In genomic region chr12:50224026-50224692, GRCh38 we compare ENCODE assay signal across 9 cellular contexts. TPM values are rescaled to one million over a fixed set of nuclear protein-coding genes. Genes with fewer than 3 reads are reported as not detected.
DNase-seq lines count a peak whose midpoint lies in the region; ATAC-seq, FAIRE-seq and TF ChIP-seq lines count a peak whose summit lies in the region.
"Had no signal": no experiment of that assay in that cellular context is flagged by ENCODE, and none has a peak within 500 bp of the region (broad histone marks: within the 10 kb centered on the region; RNA-seq: fewer than 3 reads in every experiment).

No MANE protein-coding gene starts in this region.

- peak overlapping the region; percentile 26 for H3K27ac ChIP-seq in effector memory CD4-positive, alpha-beta T cell (ENCODE audit: insufficient read depth, low read length, poor library complexity, severe bottlenecking)
- H3K27ac ChIP-seq in heart left ventricle: no peak overlapping the region

- intact Hi-C loops in heart left ventricle (cut with DNase I) (loop anchor here in 5 of 10 donors (5.0 to 10.0 kb wide), 4 partner anchors 33 to 91 kb away; partner anchors contain the start of gene LIMA1 (in 4 of the 5)), posterior vena cava (cut with DNase I) (loop anchor here in 1 of 2 donors (10.0 kb wide), 2 partner anchors 61 to 91 kb away; partner anchors contain the start of gene LIMA1)

- no peak for TF ChIP-seq POLR2A in heart left ventricle (IDR thresholded peaks at IDR 0.05)

- ATAC-seq in heart left ventricle: no peak

- WGBS in heart left ventricle, 4 donors: 74 to 88% (median 84%) methylated on average over 2 of the region's 2 CpGs

- H3K27me3 ChIP-seq in effector memory CD4-positive, alpha-beta T cell (replicated peaks; ENCODE audit: control insufficient read depth, insufficient read depth, low read length, poor library complexity, severe bottlenecking): no peaks in the 10 kb centered on the region
- no peaks in the 10 kb centered on the region for H3K27me3 ChIP-seq in heart left ventricle
- H3K27me3 ChIP-seq: Peyer's patch had no signal

- no peak for FAIRE-seq in HTR-8/SVneo (lab: Jason Lieb, UNC)

- H3K4me1 ChIP-seq in effector memory CD4-positive, alpha-beta T cell (ENCODE audit: control insufficient read depth, insufficient read depth, low read length, poor library complexity, severe bottlenecking): peaks cover 16% of the 10 kb centered on the region
- H3K4me1 ChIP-seq in heart left ventricle: peaks cover 0 to 45% (median 12%) of the 10 kb centered on the region in 12 donors

- H3K4me3 ChIP-seq in effector memory CD4-positive, alpha-beta T cell (ENCODE audit: insufficient read depth, low read depth, low read length, poor library complexity, severe bottlenecking): no peak overlapping the region
- no peak overlapping the region for H3K4me3 ChIP-seq in heart left ventricle
- H3K4me3 ChIP-seq: Peyer's patch had no signal

- TF ChIP-seq CTCF in GM13977 (IDR thresholded peaks at IDR 0.05; ENCODE audit: extremely low read depth, insufficient read depth, missing control alignments): no peak
- TF ChIP-seq CTCF in heart left ventricle (IDR thresholded peaks at IDR 0.05): no peak

- no peaks in the 10 kb centered on the region for H3K36me3 ChIP-seq in effector memory CD4-positive, alpha-beta T cell (ENCODE audit: control insufficient read depth, insufficient read depth, low read length)
- H3K36me3 ChIP-seq in heart left ventricle: peaks cover 0 to 6% (median 0%) of the 10 kb centered on the region in 9 donors

- no peaks in the 10 kb centered on the region for H3K9me3 ChIP-seq in effector memory CD4-positive, alpha-beta T cell (ENCODE audit: control insufficient read depth, low read length)
- no peaks in the 10 kb centered on the region for H3K9me3 ChIP-seq in heart left ventricle
- H3K9me3 ChIP-seq: Peyer's patch had no signal

- in situ Hi-C loops in GM13977 (cut with MboI; ENCODE audit: low pct_unique_long_range_greater_than_20kb, low sequenced_read_pairs, unreplicated experiment): no loop called here

- DNase-seq in GM13977 (ENCODE audit: low spot score) (peak; percentile 49), HTR-8/SVneo (ENCODE audit: insufficient read length, low spot score) (peak; percentile 64), T-helper 2 cell (peak in 4 of 5 experiments; percentile 5 to 92 (median 20)), cortex of kidney (lab: John Stamatoyannopoulos, UW) (no peak), heart left ventricle (no peak), posterior vena cava (ENCODE audit: low spot score) (no peak)
- peak; percentile 8 to 39 (median 16) for DNase-seq in effector memory CD4-positive, alpha-beta T cell
- DNase-seq in stimulated activated CD4-positive, alpha-beta T cell treated with anti-CD3 and anti-CD28 coated beads, Interleukin-2, amount 100 ng/mL, for 24 hours: peak; percentile 30 to 48

RNA-seq across cellular contexts. Expression of gene CERS5, which starts 57.0 kb away (rescaled TPM):
- total RNA-seq in heart left ventricle (10 to 100 TPM in 4 of 9 donors, 1 to 10 TPM in 5; 6.8 to 28.4 (median 9.3) TPM), posterior vena cava (10 to 100 TPM; 43.3 to 44.0 TPM)
- polyA plus RNA-seq in heart left ventricle: 10 to 100 TPM; 12.6 to 21.6 TPM

RNA-seq across cellular contexts. Expression of gene LIMA1, which starts 59.2 kb away (rescaled TPM):
- total RNA-seq in heart left ventricle (10 to 100 TPM; 12.7 to 38.8 (median 14.8) TPM), posterior vena cava (100 to 1,000 TPM in 1 of 2 donors, 10 to 100 TPM in 1; 80.2 to 103 TPM)
- 10 to 100 TPM; 11.6 to 13.1 TPM for polyA plus RNA-seq in heart left ventricle

Comparison
In these comparisons a context has a peak if more than half of its experiments do, and no peak if none do; other contexts are left out.
1. DNase-seq: peak in GM13977 (single experiment), HTR-8/SVneo (single experiment), T-helper 2 cell (4 of 5), effector memory CD4-positive, alpha-beta T cell (3 of 3) and stimulated activated CD4-positive, alpha-beta T cell treated with anti-CD3 and anti-CD28 coated beads, Interleukin-2, amount 100 ng/mL, for 24 hours (2 of 2); none in cortex of kidney (single experiment), heart left ventricle (0 of 5) and posterior vena cava (single experiment).